Comparison of ENCODE assay signal across 8 cellular contexts in genomic region chr3:46926871-46927717, GRCh38. TPM values are rescaled to one million over a fixed set of nuclear protein-coding genes. Genes with fewer than 3 reads are reported as not detected.
A peak's percentile ranks its signal among the peaks of the same experiment; 100 is the strongest.
DNase-seq lines count a peak whose midpoint lies in the region; ATAC-seq and TF ChIP-seq lines count a peak whose summit lies in the region.

No MANE protein-coding gene starts in this region.

- DNase-seq in Caco-2 (peak in 1 of 2 experiments; percentile 24), DMS 273 treated with DMSO at 0.1 percent for 48 hours (lab: John Stamatoyannopoulos, UW) (no peak), HAP-1 (ENCODE audit: low spot score in 2 of 2) (no peak), COLO829 (ENCODE audit: low spot score) (no peak)
- no peak for DNase-seq in activated naive CD8-positive, alpha-beta T cell treated with anti-CD3 and anti-CD28 coated beads for 36 hours
- DNase-seq in naive thymus-derived CD8-positive, alpha-beta T cell: peak in 2 of 10 donors; percentile 17 to 61

- H3K27me3 ChIP-seq in Caco-2 (replicated peaks; ENCODE audit: control insufficient read depth, insufficient read depth, low read length): no peaks in the 10 kb centered on the region
- H3K27me3 ChIP-seq in HAP-1 (ENCODE audit: low read depth): no peaks in the 10 kb centered on the region

- H3K27ac Mint-ChIP-seq in Caco-2 (ENCODE audit: unreplicated experiment): peak overlapping the region; percentile 51
- H3K27ac Mint-ChIP-seq in activated naive CD8-positive, alpha-beta T cell treated with anti-CD3 and anti-CD28 coated beads for 36 hours: peak overlapping the region; percentile 43
- peak overlapping the region; percentile 43 to 89 (median 82) for H3K27ac Mint-ChIP-seq in naive thymus-derived CD8-positive, alpha-beta T cell

- in situ Hi-C loops in HAP-1 (cut with MboI; ENCODE audit: low sequenced_read_pairs): no loop called here

- H3K4me3 Mint-ChIP-seq in Caco-2 (ENCODE audit: unreplicated experiment): no peak overlapping the region
- H3K4me3 Mint-ChIP-seq in activated naive CD8-positive, alpha-beta T cell treated with anti-CD3 and anti-CD28 coated beads for 36 hours: no peak overlapping the region
- H3K4me3 Mint-ChIP-seq in naive thymus-derived CD8-positive, alpha-beta T cell: peak overlapping the region in 9 of 10 donors; percentile 8 to 73 (median 62)

- H3K36me3 Mint-ChIP-seq in Caco-2 (ENCODE audit: insufficient read depth, unreplicated experiment): peaks cover 75% of the 10 kb centered on the region
- H3K36me3 Mint-ChIP-seq in activated naive CD8-positive, alpha-beta T cell treated with anti-CD3 and anti-CD28 coated beads for 36 hours: peaks cover 48% of the 10 kb centered on the region
- peaks cover 6 to 50% (median 19%) of the 10 kb centered on the region in 3 donors for H3K36me3 Mint-ChIP-seq in naive thymus-derived CD8-positive, alpha-beta T cell

- no peaks in the 10 kb centered on the region for H3K9me3 Mint-ChIP-seq in Caco-2 (ENCODE audit: unreplicated experiment)
- H3K9me3 Mint-ChIP-seq in activated naive CD8-positive, alpha-beta T cell treated with anti-CD3 and anti-CD28 coated beads for 36 hours: peaks cover 9% of the 10 kb centered on the region
- H3K9me3 Mint-ChIP-seq in naive thymus-derived CD8-positive, alpha-beta T cell: peaks cover 0 to 9% (median 3%) of the 10 kb centered on the region in 9 donors

- peaks cover 23% of the 10 kb centered on the region for H3K4me1 ChIP-seq in Caco-2
- H3K4me1 ChIP-seq in HAP-1: no peaks in the 10 kb centered on the region

- POLR2A ChIA-PET in Caco-2 (lab: Charles Lee): no interaction called here
- POLR2A ChIA-PET in naive thymus-derived CD8-positive, alpha-beta T cell (lab: Charles Lee): interaction anchor here (1.5 kb wide), 1 partner anchor 52 kb away, joined by 4 read pairs; the partner anchor contains the start of gene NBEAL2

- peaks cover 11% of the 10 kb centered on the region for H3K36me3 ChIP-seq in Caco-2 (ENCODE audit: control insufficient read depth, insufficient read depth, low read length)
- peaks cover 58% of the 10 kb centered on the region for H3K36me3 ChIP-seq in HAP-1 (replicated peaks)

- H3K27me3 Mint-ChIP-seq in Caco-2 (ENCODE audit: insufficient read depth, unreplicated experiment): no peaks in the 10 kb centered on the region
- H3K27me3 Mint-ChIP-seq in activated naive CD8-positive, alpha-beta T cell treated with anti-CD3 and anti-CD28 coated beads for 36 hours: no peaks in the 10 kb centered on the region
- no peaks in the 10 kb centered on the region for H3K27me3 Mint-ChIP-seq in naive thymus-derived CD8-positive, alpha-beta T cell

- CTCF ChIA-PET in Caco-2 (lab: Charles Lee): interaction anchor here (1.1 kb wide), 1 partner anchor 8 kb away, joined by 4 read pairs; no protein-coding TSS in a partner anchor

- no peaks in the 10 kb centered on the region for H3K9me3 ChIP-seq in Caco-2
- no peaks in the 10 kb centered on the region for H3K9me3 ChIP-seq in HAP-1

- H3K4me1 Mint-ChIP-seq in Caco-2 (ENCODE audit: low read depth, unreplicated experiment): peaks cover 27% of the 10 kb centered on the region
- peaks cover 45% of the 10 kb centered on the region for H3K4me1 Mint-ChIP-seq in activated naive CD8-positive, alpha-beta T cell treated with anti-CD3 and anti-CD28 coated beads for 36 hours
- peaks cover 32 to 88% (median 57%) of the 10 kb centered on the region in 4 donors for H3K4me1 Mint-ChIP-seq in naive thymus-derived CD8-positive, alpha-beta T cell

- ATAC-seq in GM19395 (IDR thresholded peaks at IDR 0.05; ENCODE audit: unreplicated experiment) (peak; percentile 65), HG03432 (IDR thresholded peaks at IDR 0.05; ENCODE audit: unreplicated experiment) (peak; percentile 55)
- peak; percentile 39 to 68 for ATAC-seq in naive thymus-derived CD8-positive, alpha-beta T cell

- H3K4me3 ChIP-seq in Caco-2 (ENCODE audit: low read depth, low read length) (no peak overlapping the region), HAP-1 (no peak overlapping the region)

- no peak for TF ChIP-seq CTCF in Caco-2 (IDR thresholded peaks at IDR 0.05; ENCODE audit: insufficient read depth in 1 of 2, low read depth in 1 of 2, low read length in 1 of 2, severe bottlenecking in 1 of 2, unreplicated experiment in 1 of 2)

- BruUV-seq in Caco-2 (replicated peaks; lab: Mats Ljungman, UMichigan): no TSS peak

- intact Hi-C loops in Caco-2 (cut with micrococcal nuclease; ENCODE audit: unreplicated experiment): no loop called here

RNA-seq across cellular contexts. Expression of gene CCDC12, which starts 49.5 kb away (rescaled TPM):
- total RNA-seq in Caco-2 (2022): 52.7 and 60.8 TPM in 2 replicates
- 10 to 100 TPM; 48.8 to 55.4 TPM for total RNA-seq in activated naive CD8-positive, alpha-beta T cell treated with anti-CD3 and anti-CD28 coated beads for 36 hours
- 10 to 100 TPM; 58.8 to 59.5 TPM for total RNA-seq in naive thymus-derived CD8-positive, alpha-beta T cell
- 100 to 1,000 TPM in 2 of 3 donors, 10 to 100 TPM in 1; 81.9 to 106 (median 106) TPM for polyA plus RNA-seq in naive thymus-derived CD8-positive, alpha-beta T cell

RNA-seq across cellular contexts. Expression of gene PTH1R, which starts 49.6 kb away (rescaled TPM):
- 5.1 and 6.8 TPM in 2 replicates for total RNA-seq in Caco-2 (2022)
- not detected for total RNA-seq in activated naive CD8-positive, alpha-beta T cell treated with anti-CD3 and anti-CD28 coated beads for 36 hours
- not detected for total RNA-seq in naive thymus-derived CD8-positive, alpha-beta T cell
- not detected for polyA plus RNA-seq in naive thymus-derived CD8-positive, alpha-beta T cell

RNA-seq across cellular contexts. Expression of gene NBEAL2, which starts 52.4 kb away (rescaled TPM):
- total RNA-seq in Caco-2 (2022): 62.4 and 76.9 TPM in 2 replicates
- 10 to 100 TPM; 63.1 to 67.4 TPM for total RNA-seq in activated naive CD8-positive, alpha-beta T cell treated with anti-CD3 and anti-CD28 coated beads for 36 hours
- total RNA-seq in naive thymus-derived CD8-positive, alpha-beta T cell: 10 to 100 TPM; 40.7 to 46.0 TPM
- 1 to 10 TPM in 2 of 3 donors, under 1 TPM in 1; 0.89 to 2.8 (median 1.9) TPM for polyA plus RNA-seq in naive thymus-derived CD8-positive, alpha-beta T cell

Comparison
In these comparisons a context has a peak if more than half of its experiments do, and no peak if none do; other contexts are left out.
1. H3K4me3 Mint-ChIP-seq: peak in naive thymus-derived CD8-positive, alpha-beta T cell (9 of 10); none in Caco-2 (single experiment) and activated naive CD8-positive, alpha-beta T cell treated with anti-CD3 and anti-CD28 coated beads for 36 hours (single experiment).
2. Peak in every context shown above with its lines, with median percentiles within 50 percentile points of each other: H3K27ac Mint-ChIP-seq and ATAC-seq.